8 cellular contexts compared by ENCODE assay signal in the genomic region with DNA sequence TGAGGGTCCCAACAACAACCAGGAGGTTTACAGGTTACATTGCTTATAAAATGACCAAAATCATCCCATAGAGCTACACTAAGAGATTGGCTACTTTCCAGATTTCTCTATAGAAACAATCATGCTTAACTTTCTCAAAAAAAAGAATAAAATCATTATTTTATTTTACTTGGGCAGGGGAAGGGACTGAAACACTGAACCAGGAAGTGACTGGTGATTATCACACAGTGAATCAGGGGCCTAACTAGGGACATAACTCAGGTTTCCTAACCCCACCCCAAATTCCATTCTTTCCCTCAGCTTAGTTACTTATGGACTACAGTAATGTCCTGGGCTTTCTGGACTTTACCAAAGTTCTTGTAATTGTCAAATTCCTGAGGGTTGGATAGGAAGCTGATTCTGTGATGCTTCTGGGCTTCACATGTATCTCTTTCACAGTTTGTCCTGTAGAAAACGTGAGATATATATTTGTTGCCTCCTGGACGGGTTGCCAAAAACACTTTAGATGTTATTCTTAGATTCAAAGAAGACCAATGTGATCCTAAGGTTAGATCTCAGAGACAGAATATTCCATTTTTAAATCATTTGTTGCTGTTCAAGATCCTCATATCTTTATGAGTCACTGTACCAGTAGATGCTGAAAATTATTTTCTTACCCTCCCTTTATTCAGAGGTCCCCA. TPM values are rescaled to one million over a fixed set of nuclear protein-coding genes. Genes with fewer than 3 reads are reported as not detected.
DNase-seq lines count a peak whose midpoint lies in the region; ATAC-seq and TF ChIP-seq lines count a peak whose summit lies in the region.
"Not testable (repeated sequence)": the region's sequence is repeated elsewhere in the genome, so short reads cannot be mapped to it uniquely, and the experiment has no call there.

No MANE protein-coding gene starts in this region.

- H3K9ac ChIP-seq in adipocyte (ENCODE audit: low read length); rectal smooth muscle tissue (ENCODE audit: low read length): not testable (repeated sequence)

- not testable (repeated sequence) for H3K27me3 ChIP-seq in adipocyte (replicated peaks; ENCODE audit: control insufficient read depth, insufficient read depth, low read length); rectal smooth muscle tissue (ENCODE audit: control insufficient read depth, insufficient read depth, low read length); vagina

- H3K36me3 ChIP-seq in adipocyte (ENCODE audit: control insufficient read depth, insufficient read depth, low read length, severe bottlenecking); rectal smooth muscle tissue (ENCODE audit: control insufficient read depth, insufficient read depth, low read length); vagina: not testable (repeated sequence)

- peak; percentile 40 for DNase-seq in GM04503 (ENCODE audit: low read depth)
- peak; percentile 81 for DNase-seq in LHCN-M2 (ENCODE audit: low read depth)
- DNase-seq in SW480 (ENCODE audit: low spot score), result peak; percentile 69
- peak; percentile 59 for DNase-seq in adipocyte (ENCODE audit: low read depth)
- DNase-seq in left colon; vagina (ENCODE audit: extremely low spot score in 2 of 2): not testable (repeated sequence)

- H3K4me1 ChIP-seq in adipocyte (ENCODE audit: control insufficient read depth, insufficient read depth, low read length); rectal smooth muscle tissue (ENCODE audit: control insufficient read depth, insufficient read depth, low read length); vagina: not testable (repeated sequence)

- H3K27ac ChIP-seq in rectal smooth muscle tissue (ENCODE audit: low read depth, low read length), result peak overlapping the region; percentile 66
- peak overlapping the region; percentile 60 for H3K27ac ChIP-seq in vagina

- H3K9me3 ChIP-seq in adipocyte (ENCODE audit: control insufficient read depth, low read length); vagina: not testable (repeated sequence)

- not testable (repeated sequence) for TF ChIP-seq CTCF in vagina (IDR thresholded peaks at IDR 0.05)

- intact Hi-C loops in left colon (cut with DNase I, micrococcal nuclease); vagina (cut with DNase I): not testable (repeated sequence)

- H3K4me3 ChIP-seq in adipocyte (ENCODE audit: low read length); rectal smooth muscle tissue (ENCODE audit: low read length); vagina: not testable (repeated sequence)

- ATAC-seq in esophagus mucosa, result peak; percentile 75
- ATAC-seq in left colon, result peak; percentile 63

- TF ChIP-seq POLR2A in vagina (IDR thresholded peaks at IDR 0.05), result not testable (repeated sequence)

RNA-seq across cellular contexts. Expression of a gene that starts 28.0 kb away (rescaled TPM):
- total RNA-seq in LHCN-M2 (2014; rRNA removed) (73.4 and 92.3 TPM in 2 replicates), esophagus mucosa (181 TPM), left colon (100 to 1,000 TPM; 148 to 158 TPM), vagina (121 TPM)
- polyA plus RNA-seq in LHCN-M2 (2012), result 98.0 TPM
